ENCODE assay signal across 19 cellular contexts in genomic region chr15:32843211-32843907, GRCh38.
DNase-seq lines count a peak whose midpoint lies in the region; ATAC-seq and TF ChIP-seq lines count a peak whose summit lies in the region.
"Had no signal": no experiment of that assay in that cellular context is flagged by ENCODE, and none has a peak within 500 bp of the region (broad histone marks: within the 10 kb centered on the region; RNA-seq: fewer than 3 reads in every experiment).

No MANE protein-coding gene starts in this region.

- H3K18ac ChIP-seq in neuronal stem cell (ENCODE audit: low read length), result no peak overlapping the region

- H2BK15ac ChIP-seq in neuronal stem cell (ENCODE audit: low read length), result no peak overlapping the region

- H2AFZ ChIP-seq in ACC112 (ENCODE audit: low read length, unreplicated experiment), result no peak overlapping the region
- no peak overlapping the region for H2AFZ ChIP-seq in neuronal stem cell (ENCODE audit: low read length)

- H3K79me1 ChIP-seq in neuronal stem cell (ENCODE audit: low read depth, low read length), result no peaks in the 10 kb centered on the region

- no peak overlapping the region for H2AK5ac ChIP-seq in neuronal stem cell (ENCODE audit: low read depth, low read length)

- H3K4me1 ChIP-seq in ACC112 (ENCODE audit: control insufficient read depth, insufficient read depth, low read length, unreplicated experiment), result peaks cover 49% of the 10 kb centered on the region
- peaks cover 0 to 4% of the 10 kb centered on the region in 2 donors for H3K4me1 ChIP-seq in neuronal stem cell (ENCODE audit: control insufficient read depth in 2 of 2, insufficient read depth in 1 of 2, low read depth in 1 of 2, low read length in 2 of 2)

- no peak for ATAC-seq in HG03565 (IDR thresholded peaks at IDR 0.05; ENCODE audit: unreplicated experiment)
- ATAC-seq: T-cell had no signal

- H3K9ac ChIP-seq in neuronal stem cell (ENCODE audit: low read depth, low read length, poor library complexity), result no peak overlapping the region

- H3K27me3 ChIP-seq in ACC112 (ENCODE audit: insufficient read depth, low read length) (no peaks in the 10 kb centered on the region), neuronal stem cell (ENCODE audit: control insufficient read depth in 3 of 3, insufficient read depth in 3 of 3, low read depth in 1 of 3, low read length in 3 of 3) (no peaks in the 10 kb centered on the region)

- no peak overlapping the region for H2BK12ac ChIP-seq in neuronal stem cell (ENCODE audit: low read length)

- peaks cover 0 to 2% of the 10 kb centered on the region in 2 donors for H3K9me3 ChIP-seq in neuronal stem cell (replicated peaks in 1 of 2; ENCODE audit: control insufficient read depth in 2 of 2, insufficient read depth in 1 of 2, low read depth in 1 of 2, low read length in 2 of 2)

- peak; percentile 41 for DNase-seq in H4 (ENCODE audit: low spot score)
- DNase-seq in NCI-H2081 treated with DMSO at 0.1 percent for 48 hours (lab: John Stamatoyannopoulos, UW), result peak; percentile 47
- peak; percentile 79 for DNase-seq in fibroblast of mammary gland (ENCODE audit: low read depth)
- DNase-seq in NCI-H1105 (lab: John Stamatoyannopoulos, UW), result no peak
- DNase-seq in neuronal stem cell (ENCODE audit: low spot score), result no peak
- no peak for DNase-seq in iPS-NIHi7 (ENCODE audit: extremely low spot score)
- DNase-seq: activated CD4-positive, alpha-beta T cell treated with anti-CD3 and anti-CD28 coated beads, Interleukin-2, amount 10 ng/mL, durations not matched to agents 24 days and 14 days; activated effector memory CD4-positive, alpha-beta T cell treated with Interleukin-2 at 50 U/mL for 16 hours; CD8-positive, alpha-beta memory T cell; left colon; NCI-H2029; NCI-H446 treated with DMSO at 0.1 percent for 48 hours; posterior cingulate gyrus; Right ventricle myocardium superior; stimulated activated CD4-positive, alpha-beta T cell treated with anti-CD3 and anti-CD28 coated beads, Interleukin-4, amount 100 ng/mL, for 1 hour; T-cell had no signal

- no peak overlapping the region for H3K4me3 ChIP-seq in ACC112 (ENCODE audit: low read depth, low read length)
- no peak overlapping the region for H3K4me3 ChIP-seq in fibroblast of mammary gland (ENCODE audit: control insufficient read depth, low read depth, low read length)
- H3K4me3 ChIP-seq in neuronal stem cell (ENCODE audit: low read length in 2 of 2), result no peak overlapping the region
- H3K4me3 ChIP-seq: skin epidermis had no signal

- WGBS in neuronal stem cell (ENCODE audit: extremely low coverage in 2 of 2, insufficient read length in 2 of 2, insufficient replicate concordance in 1 of 2), 2 donors, result no CpG with 5 or more reads among the region's 8 CpGs

- H3K79me2 ChIP-seq in ACC112 (ENCODE audit: control insufficient read depth, insufficient read depth, low read length, unreplicated experiment), result peaks cover 10% of the 10 kb centered on the region

- H3K23ac ChIP-seq in neuronal stem cell (ENCODE audit: low read depth, low read length, poor library complexity), result no peak overlapping the region

- TF ChIP-seq CTCF in fibroblast of mammary gland (conservative IDR thresholded peaks at IDR 0.05; ENCODE audit: control insufficient read depth, insufficient read depth, low read depth, low read length), result no peak

- H3K27ac ChIP-seq in ACC112 (ENCODE audit: low read depth, low read length), result peak overlapping the region; percentile 76
- H3K27ac ChIP-seq in neuronal stem cell (replicated peaks; ENCODE audit: low read length), result no peak overlapping the region

- no peak overlapping the region for H4K8ac ChIP-seq in neuronal stem cell (ENCODE audit: low read depth, low read length)

- H3K36me3 ChIP-seq in ACC112 (ENCODE audit: insufficient read depth, low read length) (no peaks in the 10 kb centered on the region), neuronal stem cell (replicated peaks in 1 of 2; ENCODE audit: control insufficient read depth in 2 of 2, insufficient read depth in 2 of 2, low read length in 2 of 2) (no peaks in the 10 kb centered on the region)

- H2BK120ac ChIP-seq in neuronal stem cell (ENCODE audit: low read depth, low read length), result no peak overlapping the region

- no peak overlapping the region for H2BK5ac ChIP-seq in neuronal stem cell (ENCODE audit: low read length)

- H4K91ac ChIP-seq in neuronal stem cell (ENCODE audit: low read depth, low read length, poor library complexity), result no peak overlapping the region

- no peak overlapping the region for H3K14ac ChIP-seq in neuronal stem cell (ENCODE audit: low read length)

- H3K4ac ChIP-seq in neuronal stem cell (ENCODE audit: low read length), result no peak overlapping the region

- H3K4me2 ChIP-seq in neuronal stem cell (ENCODE audit: insufficient read depth, low read length, poor library complexity, severe bottlenecking), result no peak overlapping the region

Comparison
In these comparisons a context has a peak if more than half of its experiments do, and no peak if none do; other contexts are left out.
1. DNase-seq: peak in H4 (single experiment), NCI-H2081 treated with DMSO at 0.1 percent for 48 hours (single experiment) and fibroblast of mammary gland (single experiment); none in NCI-H1105 (single experiment), neuronal stem cell (single experiment) and iPS-NIHi7 (single experiment).